In genomic region chrX:43969504-43970501, GRCh38 we compare ENCODE assay signal across 13 cellular contexts. TPM values are rescaled to one million over a fixed set of nuclear protein-coding genes. Genes with fewer than 3 reads are reported as not detected.
A peak's percentile ranks its signal among the peaks of the same experiment; 100 is the strongest.
DNase-seq lines count a peak whose midpoint lies in the region; ATAC-seq, FAIRE-seq and TF ChIP-seq lines count a peak whose summit lies in the region.
"Had no signal": no experiment of that assay in that cellular context is flagged by ENCODE, and none has a peak within 500 bp of the region (broad histone marks: within the 10 kb centered on the region; RNA-seq: fewer than 3 reads in every experiment).

No MANE protein-coding gene starts in this region.

- ATAC-seq in T-helper 17 cell: no peak
- no peak for ATAC-seq in GM19035 (IDR thresholded peaks at IDR 0.05; ENCODE audit: unreplicated experiment)
- ATAC-seq: activated CD4-positive, CD25-positive, alpha-beta regulatory T cell treated with anti-CD3 and anti-CD28 coated beads, Interleukin-2, amount 50 U/mL, for 24 hours; Panc1 had no signal

- DNase-seq in HTR-8/SVneo (ENCODE audit: insufficient read length, low spot score) (peak; percentile 10), breast epithelium (ENCODE audit: low spot score in 2 of 2) (peak in 1 of 2 donors; percentile 19), kidney tubule cell (ENCODE audit: low spot score) (peak; percentile 57), uterus (peak in 1 of 2 donors; percentile 39), T-helper 17 cell (no peak)
- DNase-seq in stimulated activated CD4-positive, alpha-beta T cell treated with anti-CD3 and anti-CD28 coated beads, Interleukin-1b, Interleukin-23, amount 100 ng/mL, for 48 hours: no peak
- DNase-seq: DND-41, NCI-H187 treated with DMSO at 0.1 percent for 48 hours had no signal

- peaks cover 0 to 72% of the 10 kb centered on the region in 2 donors for H3K27me3 ChIP-seq in breast epithelium
- H3K27me3 ChIP-seq in uterus: no peaks in the 10 kb centered on the region

- H3K4me1 ChIP-seq in breast epithelium (no peaks in the 10 kb centered on the region), uterus (no peaks in the 10 kb centered on the region)

- H3K36me3 ChIP-seq in breast epithelium: no peaks in the 10 kb centered on the region
- H3K36me3 ChIP-seq in uterus: no peaks in the 10 kb centered on the region
- H3K36me3 ChIP-seq: HAP-1 had no signal

- no peak for FAIRE-seq in HTR-8/SVneo (lab: Jason Lieb, UNC)

- TF ChIP-seq CTCF in breast epithelium (IDR thresholded peaks at IDR 0.05) (no peak), uterus (IDR thresholded peaks at IDR 0.05) (no peak)

- H3K9me3 ChIP-seq in breast epithelium (no peaks in the 10 kb centered on the region), uterus (no peaks in the 10 kb centered on the region), T-helper 17 cell (ENCODE audit: control insufficient read depth, low read length, poor library complexity, severe bottlenecking) (no peaks in the 10 kb centered on the region)
- H3K9me3 ChIP-seq: HAP-1 had no signal

- intact Hi-C loops in breast epithelium (cut with DNase I; ENCODE audit: low total_unique reads) (loop anchor here (5.0 kb wide), 1 partner anchor 282 kb away; no protein-coding TSS in a partner anchor), uterus (cut with DNase I; ENCODE audit: low total_unique reads) (no loop called here)

- no peak overlapping the region for H3K27ac Mint-ChIP-seq in T-helper 17 cell

- H3K36me3 Mint-ChIP-seq in T-helper 17 cell (ENCODE audit: low read depth): no peaks in the 10 kb centered on the region

- peaks cover 10% of the 10 kb centered on the region for H3K27me3 Mint-ChIP-seq in T-helper 17 cell

- peak overlapping the region; percentile 47 to 74 for H3K27ac ChIP-seq in breast epithelium
- peak overlapping the region; percentile 79 to 81 for H3K27ac ChIP-seq in uterus

- H3K4me3 Mint-ChIP-seq in T-helper 17 cell: no peak overlapping the region

- peaks cover 14% of the 10 kb centered on the region for H3K4me1 Mint-ChIP-seq in T-helper 17 cell

- TF ChIP-seq POLR2A in breast epithelium (IDR thresholded peaks at IDR 0.05) (no peak), uterus (IDR thresholded peaks at IDR 0.05) (no peak)

- H3K4me3 ChIP-seq in breast epithelium (peak overlapping the region in 2 of 3 donors; percentile 21 to 26), uterus (peak overlapping the region in 1 of 2 donors; percentile 9)
- H3K4me3 ChIP-seq: HAP-1 had no signal

RNA-seq across cellular contexts. Expression of gene NDP, which starts 3.4 kb away (rescaled TPM):
- total RNA-seq in breast epithelium (1 to 10 TPM in 1 of 3 donors, under 1 TPM in 1, not detected in 1; 0.66 to 4.0 TPM), uterus (10 to 100 TPM in 1 of 4 donors, 1 to 10 TPM in 3; 4.4 to 25.2 (median 6.9) TPM), T-helper 17 cell (not detected)
- total RNA-seq: kidney epithelial cell had no signal

Comparison
In these comparisons a context has a peak if more than half of its experiments do, and no peak if none do; other contexts are left out.
1. DNase-seq: peak in HTR-8/SVneo (single experiment) and kidney tubule cell (single experiment); none in stimulated activated CD4-positive, alpha-beta T cell treated with anti-CD3 and anti-CD28 coated beads, Interleukin-1b, Interleukin-23, amount 100 ng/mL, for 48 hours (single experiment) and T-helper 17 cell (0 of 3).